Comparison of ENCODE assay signal across 22 cellular contexts in the genomic region with DNA sequence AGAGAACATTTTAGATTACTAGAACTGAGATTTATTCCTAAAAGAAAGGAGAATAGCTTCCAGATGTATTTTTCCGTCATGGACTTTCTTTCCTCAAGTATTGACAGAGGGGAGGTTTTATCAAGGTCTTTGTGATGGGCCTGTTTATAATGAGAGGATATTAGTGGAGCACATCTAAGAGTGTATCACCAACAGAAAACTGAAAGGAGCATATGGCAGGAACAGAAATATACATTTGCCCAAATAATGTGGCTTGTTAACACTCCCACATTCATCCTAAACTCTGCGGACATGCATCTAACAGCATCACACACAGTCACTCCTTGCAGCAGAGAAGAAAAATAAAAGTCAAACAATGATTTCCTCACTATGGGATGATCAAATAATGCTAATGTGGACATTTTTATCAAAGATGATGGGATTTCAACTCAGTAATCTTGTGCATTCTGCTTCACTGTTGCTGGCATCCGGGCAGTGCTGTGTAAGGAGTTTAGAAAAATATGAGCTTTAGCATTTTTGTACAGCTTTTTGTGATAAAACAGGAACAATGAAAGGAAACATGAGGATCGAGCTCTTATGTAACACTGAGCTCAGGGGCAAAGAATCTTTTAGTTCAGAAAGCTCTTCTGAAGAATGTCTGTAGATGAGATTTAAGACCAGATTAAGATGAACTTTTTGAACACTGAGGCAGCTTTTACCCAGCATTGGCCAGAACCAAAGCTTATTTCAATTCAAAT.
DNase-seq lines count a peak whose midpoint lies in the region; ATAC-seq, FAIRE-seq and TF ChIP-seq lines count a peak whose summit lies in the region.
"Had no signal": no experiment of that assay in that cellular context is flagged by ENCODE, and none has a peak within 500 bp of the region (broad histone marks: within the 10 kb centered on the region; RNA-seq: fewer than 3 reads in every experiment).

No MANE protein-coding gene starts in this region.

- no peak overlapping the region for H2AFZ ChIP-seq in astrocyte (ENCODE audit: low read depth, low read length)

- no peak for ATAC-seq in activated CD8-positive, alpha-beta memory T cell treated with anti-CD3 and anti-CD28 coated beads, Interleukin-2, amount 10 ng/mL, durations not matched to agents 7 days and 5 days
- ATAC-seq in stimulated activated memory B cell treated with anti-CD40 and anti-IgM and Interleukin-4, amounts not matched to agents 10 μg/mL and 1 μg/mL and 100 μg/mL, for 72 hours, result no peak
- ATAC-seq: K562, PC-3 had no signal

- H3K4me3 Mint-ChIP-seq in astrocyte (ENCODE audit: unreplicated experiment), result no peak overlapping the region
- no peak overlapping the region for H3K4me3 Mint-ChIP-seq in activated CD8-positive, alpha-beta memory T cell treated with anti-CD3 and anti-CD28 coated beads, Interleukin-2, amount 10 ng/mL, durations not matched to agents 7 days and 5 days
- H3K4me3 Mint-ChIP-seq in stimulated activated memory B cell treated with anti-CD40 and anti-IgM and Interleukin-4, amounts not matched to agents 10 μg/mL and 1 μg/mL and 100 μg/mL, for 72 hours, result no peak overlapping the region
- H3K4me3 Mint-ChIP-seq: activated naive CD8-positive, alpha-beta T cell; CD14-positive monocyte; H9 had no signal

- no peaks in the 10 kb centered on the region for H3K9me3 ChIP-seq in astrocyte (ENCODE audit: insufficient read depth, low read depth, low read length)
- H3K9me3 ChIP-seq: testis had no signal

- H3K79me2 ChIP-seq in astrocyte (ENCODE audit: insufficient read depth, low read length), result no peaks in the 10 kb centered on the region

- H3K36me3 ChIP-seq in astrocyte (ENCODE audit: insufficient read depth, low read length), result no peaks in the 10 kb centered on the region

- H3K27me3 Mint-ChIP-seq in astrocyte (ENCODE audit: low read depth, unreplicated experiment), result no peaks in the 10 kb centered on the region
- H3K27me3 Mint-ChIP-seq in activated CD8-positive, alpha-beta memory T cell treated with anti-CD3 and anti-CD28 coated beads, Interleukin-2, amount 10 ng/mL, durations not matched to agents 7 days and 5 days, result no peaks in the 10 kb centered on the region
- H3K27me3 Mint-ChIP-seq in stimulated activated memory B cell treated with anti-CD40 and anti-IgM and Interleukin-4, amounts not matched to agents 10 μg/mL and 1 μg/mL and 100 μg/mL, for 72 hours, result peaks cover 10% of the 10 kb centered on the region

- no peaks in the 10 kb centered on the region for H3K27me3 ChIP-seq in astrocyte (ENCODE audit: insufficient read depth, low read length)
- H3K27me3 ChIP-seq: testis had no signal

- no peak overlapping the region for H3K4me2 ChIP-seq in astrocyte (ENCODE audit: low read length)

- CTCF ChIA-PET in activated CD8-positive, alpha-beta memory T cell treated with anti-CD3 and anti-CD28 coated beads, Interleukin-2, amount 10 ng/mL, durations not matched to agents 7 days and 5 days (lab: Charles Lee), result interaction anchor here (0.6 kb wide), 1 partner anchor 740 kb away, joined by 4 read pairs; no protein-coding TSS in a partner anchor

- H3K9me3 Mint-ChIP-seq in astrocyte (ENCODE audit: unreplicated experiment), result no peaks in the 10 kb centered on the region
- H3K9me3 Mint-ChIP-seq in activated CD8-positive, alpha-beta memory T cell treated with anti-CD3 and anti-CD28 coated beads, Interleukin-2, amount 10 ng/mL, durations not matched to agents 7 days and 5 days (ENCODE audit: low read depth), result no peaks in the 10 kb centered on the region
- no peaks in the 10 kb centered on the region for H3K9me3 Mint-ChIP-seq in stimulated activated memory B cell treated with anti-CD40 and anti-IgM and Interleukin-4, amounts not matched to agents 10 μg/mL and 1 μg/mL and 100 μg/mL, for 72 hours
- H3K9me3 Mint-ChIP-seq: CD14-positive monocyte, H9 had no signal

- no peaks in the 10 kb centered on the region for H4K20me1 ChIP-seq in astrocyte (ENCODE audit: insufficient read depth, low read length)

- H3K36me3 Mint-ChIP-seq in astrocyte (ENCODE audit: low read depth, unreplicated experiment), result no peaks in the 10 kb centered on the region
- no peaks in the 10 kb centered on the region for H3K36me3 Mint-ChIP-seq in activated CD8-positive, alpha-beta memory T cell treated with anti-CD3 and anti-CD28 coated beads, Interleukin-2, amount 10 ng/mL, durations not matched to agents 7 days and 5 days
- no peaks in the 10 kb centered on the region for H3K36me3 Mint-ChIP-seq in stimulated activated memory B cell treated with anti-CD40 and anti-IgM and Interleukin-4, amounts not matched to agents 10 μg/mL and 1 μg/mL and 100 μg/mL, for 72 hours
- H3K36me3 Mint-ChIP-seq: activated naive CD8-positive, alpha-beta T cell; CD14-positive monocyte had no signal

- H3K27ac Mint-ChIP-seq in astrocyte (ENCODE audit: unreplicated experiment), result no peak overlapping the region
- no peak overlapping the region for H3K27ac Mint-ChIP-seq in activated CD8-positive, alpha-beta memory T cell treated with anti-CD3 and anti-CD28 coated beads, Interleukin-2, amount 10 ng/mL, durations not matched to agents 7 days and 5 days
- H3K27ac Mint-ChIP-seq in stimulated activated memory B cell treated with anti-CD40 and anti-IgM and Interleukin-4, amounts not matched to agents 10 μg/mL and 1 μg/mL and 100 μg/mL, for 72 hours, result no peak overlapping the region
- H3K27ac Mint-ChIP-seq: activated naive CD8-positive, alpha-beta T cell; CD14-positive monocyte had no signal

- no peak for TF ChIP-seq CTCF in astrocyte (IDR thresholded peaks at IDR 0.05; ENCODE audit: insufficient read depth, low read depth, low read length)

- no peak overlapping the region for H3K9ac ChIP-seq in astrocyte (ENCODE audit: low read length)

- H3K27ac ChIP-seq in astrocyte (ENCODE audit: low read depth, low read length), result no peak overlapping the region
- H3K27ac ChIP-seq: skin epidermis, testis had no signal

- H3K4me1 Mint-ChIP-seq in astrocyte (ENCODE audit: low read depth, unreplicated experiment), result peaks cover 20% of the 10 kb centered on the region
- H3K4me1 Mint-ChIP-seq in activated CD8-positive, alpha-beta memory T cell treated with anti-CD3 and anti-CD28 coated beads, Interleukin-2, amount 10 ng/mL, durations not matched to agents 7 days and 5 days, result no peaks in the 10 kb centered on the region
- H3K4me1 Mint-ChIP-seq in stimulated activated memory B cell treated with anti-CD40 and anti-IgM and Interleukin-4, amounts not matched to agents 10 μg/mL and 1 μg/mL and 100 μg/mL, for 72 hours, result no peaks in the 10 kb centered on the region
- H3K4me1 Mint-ChIP-seq: CD14-positive monocyte had no signal

- peak; percentile 71 for FAIRE-seq in astrocyte (lab: Jason Lieb, UNC)
- FAIRE-seq: bronchial epithelial cell, K562, TTC549 had no signal

- H3K4me3 ChIP-seq in astrocyte (ENCODE audit: insufficient read depth, low read depth, low read length), result no peak overlapping the region
- H3K4me3 ChIP-seq: K562, skin epidermis, testis had no signal

- DNase-seq in GM04503 (ENCODE audit: low read depth), result peak; percentile 35
- DNase-seq in astrocyte (ENCODE audit: low read depth), result peak; percentile 47
- DNase-seq in iris pigment epithelial cell (ENCODE audit: low read depth), result peak; percentile 67
- peak; percentile 63 for DNase-seq in superior temporal gyrus (ENCODE audit: extremely low spot score)
- no peak for DNase-seq in COR-L47 (lab: John Stamatoyannopoulos, UW)
- no peak for DNase-seq in activated CD8-positive, alpha-beta memory T cell treated with anti-CD3 and anti-CD28 coated beads, Interleukin-2, amount 10 ng/mL, durations not matched to agents 7 days and 5 days
- DNase-seq: activated CD4-positive, alpha-beta T cell treated with anti-CD3 and anti-CD28 coated beads, Interleukin-2, amount 50 U/mL, for 48 hours; activated T-cell treated with anti-CD3 and anti-CD28 coated beads, Interleukin-2, amount 50 U/mL, for 48 hours; H9; hypothalamus; kidney glomerular epithelial cell; NCI-H1092; NCI-H2081 treated with DMSO at 0.1 percent for 48 hours; PC-3; testis had no signal

- H3K4me1 ChIP-seq in astrocyte (ENCODE audit: insufficient read depth, low read length), result peaks cover 8% of the 10 kb centered on the region
- H3K4me1 ChIP-seq: testis had no signal

Comparison
In these comparisons a context has a peak if more than half of its experiments do, and no peak if none do; other contexts are left out.
1. DNase-seq: peak in GM04503 (single experiment), astrocyte (single experiment), iris pigment epithelial cell (single experiment) and superior temporal gyrus (single experiment); none in COR-L47 (single experiment) and activated CD8-positive, alpha-beta memory T cell treated with anti-CD3 and anti-CD28 coated beads, Interleukin-2, amount 10 ng/mL, durations not matched to agents 7 days and 5 days (single experiment).